In genomic region chr15:50765202-50765967, GRCh38 we compare ENCODE assay signal across 8 cellular contexts. TPM values are rescaled to one million over a fixed set of nuclear protein-coding genes. Genes with fewer than 3 reads are reported as not detected.
DNase-seq lines count a peak whose midpoint lies in the region; ATAC-seq and TF ChIP-seq lines count a peak whose summit lies in the region.

Gene SPPL2A, minus strand, starts transcription at chr15:50765706. Its CDS starts 173 bp downstream, at chr15:50765533.

- H3K4me1 ChIP-seq in psoas muscle (peaks cover 28% of the 10 kb centered on the region), urinary bladder (ENCODE audit: insufficient read depth) (no peaks in the 10 kb centered on the region)

- intact Hi-C loops in left ventricle myocardium superior (cut with micrococcal nuclease) (no loop called here), psoas muscle (cut with DNase I) (loop anchor here in 1 of 2 donors (2.0 kb wide), 2 partner anchors 33 to 111 kb away; no protein-coding TSS in a partner anchor)

- H3K27ac Mint-ChIP-seq in T-helper 1 cell treated with Interleukin-12 subunit alpha and Interleukin-12 subunit beta and Interleukin-4 antibody, amounts not matched to agents 30 μg/mL and 1 μg/mL, for 36 hours, result peak within 1 kb of the TSS; percentile 93

- H3K9me3 Mint-ChIP-seq in T-helper 1 cell treated with Interleukin-12 subunit alpha and Interleukin-12 subunit beta and Interleukin-4 antibody, amounts not matched to agents 30 μg/mL and 1 μg/mL, for 36 hours, result no peaks in the 10 kb centered on the region

- peak within 1 kb of the TSS; percentile 90 for H3K4me3 ChIP-seq in psoas muscle
- H3K4me3 ChIP-seq in urinary bladder (ENCODE audit: low read depth, low read length), result peak within 1 kb of the TSS; percentile 81

- H3K4me3 Mint-ChIP-seq in T-helper 1 cell treated with Interleukin-12 subunit alpha and Interleukin-12 subunit beta and Interleukin-4 antibody, amounts not matched to agents 30 μg/mL and 1 μg/mL, for 36 hours, result peak within 1 kb of the TSS; percentile 93

- H3K36me3 Mint-ChIP-seq in T-helper 1 cell treated with Interleukin-12 subunit alpha and Interleukin-12 subunit beta and Interleukin-4 antibody, amounts not matched to agents 30 μg/mL and 1 μg/mL, for 36 hours (ENCODE audit: low read depth), result peaks cover 14% of the 10 kb centered on the region

- peaks cover 30% of the 10 kb centered on the region for H3K4me1 Mint-ChIP-seq in T-helper 1 cell treated with Interleukin-12 subunit alpha and Interleukin-12 subunit beta and Interleukin-4 antibody, amounts not matched to agents 30 μg/mL and 1 μg/mL, for 36 hours (ENCODE audit: low read depth)

- no peak for TF ChIP-seq CTCF in GM13977 (IDR thresholded peaks at IDR 0.05; ENCODE audit: extremely low read depth, insufficient read depth, missing control alignments)
- TF ChIP-seq CTCF in psoas muscle (IDR thresholded peaks at IDR 0.05), result no peak

- peak within 1 kb of the TSS; percentile 99 for H3K27ac ChIP-seq in psoas muscle
- H3K27ac ChIP-seq in urinary bladder (ENCODE audit: low read depth), result peak within 1 kb of the TSS; percentile 98

- peak; percentile 90 for ATAC-seq in HG02852 (IDR thresholded peaks at IDR 0.05; ENCODE audit: unreplicated experiment)
- peak; percentile 87 for ATAC-seq in left ventricle myocardium superior
- ATAC-seq in psoas muscle, result peak; percentile 58 to 75 (median 66)

- no peaks in the 10 kb centered on the region for H3K9me3 ChIP-seq in psoas muscle

- H3K36me3 ChIP-seq in psoas muscle (ENCODE audit: insufficient read depth in 1 of 2, low read depth in 1 of 2) (peaks cover 0 to 7% of the 10 kb centered on the region in 2 donors), urinary bladder (ENCODE audit: insufficient read depth) (no peaks in the 10 kb centered on the region)

- H3K27me3 ChIP-seq in psoas muscle (ENCODE audit: insufficient read depth in 3 of 3, low read length in 2 of 3), result no peaks in the 10 kb centered on the region

- in situ Hi-C loops in GM13977 (cut with MboI; ENCODE audit: low pct_unique_long_range_greater_than_20kb, low sequenced_read_pairs, unreplicated experiment), result no loop called here

- 0% methylated on average over 39 to 77 of the region's 77 CpGs for WGBS in psoas muscle, 3 donors
- WGBS in urinary bladder, result under 1% methylated on average over 77 of the region's 77 CpGs

- DNase-seq in GM13977 (ENCODE audit: low spot score), result peak; percentile 93
- peak; percentile 38 for DNase-seq in NCI-H146 treated with DMSO at 0.1 percent for 48 hours (lab: John Stamatoyannopoulos, UW; ENCODE audit: unreplicated experiment)
- DNase-seq in amniotic stem cell (lab: John Stamatoyannopoulos, UW), result peak; percentile 59
- DNase-seq in left ventricle myocardium superior, result peak; percentile 92
- peak; percentile 90 to 93 for DNase-seq in psoas muscle

- H3K27me3 Mint-ChIP-seq in T-helper 1 cell treated with Interleukin-12 subunit alpha and Interleukin-12 subunit beta and Interleukin-4 antibody, amounts not matched to agents 30 μg/mL and 1 μg/mL, for 36 hours (ENCODE audit: low read depth), result no peaks in the 10 kb centered on the region

RNA-seq across cellular contexts. Expression of gene SPPL2A, which starts in this region (rescaled TPM):
- total RNA-seq in left ventricle myocardium superior (97.4 TPM), psoas muscle (100 to 1,000 TPM; 124 to 303 (median 255) TPM), urinary bladder (103 TPM)
- polyA plus RNA-seq in psoas muscle (100 to 1,000 TPM in 1 of 3 donors, 10 to 100 TPM in 2; 70.6 to 187 (median 75.6) TPM), urinary bladder (57.2 TPM)

Comparison
In these comparisons a context has a peak if more than half of its experiments do, and no peak if none do; other contexts are left out.
1. Peak in every context shown above with its lines: DNase-seq, ATAC-seq, H3K4me3 ChIP-seq and H3K27ac ChIP-seq.
2. DNase-seq: peak in every context shown above with its lines; median percentile 93 in GM13977; 92 in left ventricle myocardium superior; 92 in psoas muscle; 59 in amniotic stem cell; 38 in NCI-H146 treated with DMSO at 0.1 percent for 48 hours.